ENCODE assay signal across 18 cellular contexts in the genomic region with DNA sequence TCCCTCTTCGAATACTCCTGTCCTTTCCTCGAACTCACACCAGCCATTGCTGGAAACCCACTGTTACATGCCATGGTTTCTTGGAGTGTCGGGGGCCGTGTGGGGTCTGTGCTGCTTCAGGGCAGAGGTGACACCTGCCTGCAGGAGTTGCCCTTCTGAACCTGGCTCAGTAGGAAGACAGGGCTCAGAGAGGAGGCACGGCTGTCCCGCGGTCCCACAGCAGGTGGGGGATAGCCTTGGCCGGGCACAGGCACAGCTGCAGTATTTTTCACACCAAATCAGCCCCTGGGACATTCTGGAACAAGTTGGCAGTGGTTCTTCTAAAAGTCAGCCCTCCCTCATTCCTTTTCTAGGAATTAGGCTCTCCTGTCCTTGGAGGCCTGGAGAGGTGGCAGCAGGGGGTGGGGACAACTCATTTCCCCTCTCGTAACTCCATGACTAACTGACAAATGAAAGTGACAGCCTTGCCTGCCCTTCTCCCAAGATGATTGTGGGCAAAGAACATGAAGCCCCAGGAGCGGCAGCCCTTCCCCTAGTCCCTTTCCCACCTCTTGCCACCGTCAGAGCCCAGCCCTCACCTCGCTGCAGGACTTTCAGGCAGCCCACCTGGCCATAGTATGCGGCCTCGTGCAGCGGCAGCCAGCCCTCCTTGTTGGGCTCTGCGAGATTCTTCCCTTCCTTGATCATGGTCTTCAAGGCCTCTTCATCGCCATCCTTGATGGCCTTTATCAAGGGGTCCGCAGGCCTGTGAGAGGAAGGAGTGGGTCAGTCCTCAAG. TPM values are rescaled to one million over a fixed set of nuclear protein-coding genes. Genes with fewer than 3 reads are reported as not detected.
DNase-seq lines count a peak whose midpoint lies in the region; ATAC-seq and TF ChIP-seq lines count a peak whose summit lies in the region.
"Had no signal": no experiment of that assay in that cellular context is flagged by ENCODE, and none has a peak within 500 bp of the region (broad histone marks: within the 10 kb centered on the region; RNA-seq: fewer than 3 reads in every experiment).

No MANE protein-coding gene starts in this region.

- H3K4me2 ChIP-seq in OCI-LY1 (ENCODE audit: low read length), result peak overlapping the region; percentile 93
- H3K4me2 ChIP-seq: A549 had no signal

- H3K79me2 ChIP-seq in OCI-LY1 (ENCODE audit: insufficient read depth, low read length), result no peaks in the 10 kb centered on the region

- no peaks in the 10 kb centered on the region for H3K27me3 Mint-ChIP-seq in activated CD4-positive, alpha-beta T cell treated with anti-CD3 and anti-CD28 coated beads for 36 hours
- H3K27me3 Mint-ChIP-seq in mesothelial cell of epicardium (ENCODE audit: low read depth), result no peaks in the 10 kb centered on the region

- no peak overlapping the region for H2AFZ ChIP-seq in OCI-LY1 (ENCODE audit: low read length)

- H3K4me1 ChIP-seq in OCI-LY1 (ENCODE audit: insufficient read depth, low read length, severe bottlenecking), result peaks cover 68% of the 10 kb centered on the region
- peaks cover 35 to 44% of the 10 kb centered on the region in 2 donors for H3K4me1 ChIP-seq in duodenal mucosa (ENCODE audit: control insufficient read depth in 1 of 2, insufficient read depth in 2 of 2, low read length in 2 of 2)
- peaks cover 67 to 90% of the 10 kb centered on the region in 2 donors for H3K4me1 ChIP-seq in gastrocnemius medialis
- H3K4me1 ChIP-seq: prostate gland had no signal

- H3K27ac ChIP-seq in OCI-LY1 (ENCODE audit: low read depth, low read length, poor library complexity, severe bottlenecking) (peak overlapping the region; percentile 100), duodenal mucosa (ENCODE audit: low read depth, low read length) (peak overlapping the region; percentile 24), gastrocnemius medialis (peak overlapping the region; percentile 97 to 100 (median 98))
- H3K27ac ChIP-seq: A549, prostate gland had no signal

- TF ChIP-seq POLR2A in gastrocnemius medialis (IDR thresholded peaks at IDR 0.05), result no peak

- ATAC-seq in activated CD4-positive, alpha-beta T cell treated with anti-CD3 and anti-CD28 coated beads for 36 hours, result peak; percentile 15
- ATAC-seq in gastrocnemius medialis, result no peak
- ATAC-seq: A549 had no signal

- peak overlapping the region; percentile 75 for H3K4me3 Mint-ChIP-seq in activated CD4-positive, alpha-beta T cell treated with anti-CD3 and anti-CD28 coated beads for 36 hours
- H3K4me3 Mint-ChIP-seq in mesothelial cell of epicardium, result no peak overlapping the region

- H3K9me3 ChIP-seq in OCI-LY1 (ENCODE audit: low read length) (no peaks in the 10 kb centered on the region), duodenal mucosa (ENCODE audit: control insufficient read depth in 1 of 2, low read length in 2 of 2) (no peaks in the 10 kb centered on the region), gastrocnemius medialis (no peaks in the 10 kb centered on the region)
- H3K9me3 ChIP-seq: A549, MG63, prostate gland, thoracic aorta had no signal

- peaks cover 87% of the 10 kb centered on the region for H3K4me1 Mint-ChIP-seq in activated CD4-positive, alpha-beta T cell treated with anti-CD3 and anti-CD28 coated beads for 36 hours
- H3K4me1 Mint-ChIP-seq in mesothelial cell of epicardium, result peaks cover 6% of the 10 kb centered on the region

- H3K27me3 ChIP-seq in OCI-LY1 (ENCODE audit: insufficient read depth, low read length), result no peaks in the 10 kb centered on the region
- H3K27me3 ChIP-seq in duodenal mucosa (ENCODE audit: control insufficient read depth in 1 of 2, insufficient read depth in 2 of 2, low read length in 2 of 2), result no peaks in the 10 kb centered on the region
- no peaks in the 10 kb centered on the region for H3K27me3 ChIP-seq in gastrocnemius medialis
- H3K27me3 ChIP-seq: MG63 had no signal

- CTCF ChIA-PET in activated CD4-positive, alpha-beta T cell treated with anti-CD3 and anti-CD28 coated beads for 36 hours (lab: Charles Lee), result interaction anchor here (1.2 to 1.6 kb wide), 2 partner anchors 9 to 14 kb away, joined by 4 to 7 read pairs; no protein-coding TSS in a partner anchor

- TF ChIP-seq CTCF in OCI-LY1 (IDR thresholded peaks at IDR 0.05; ENCODE audit: low read length) (no peak), gastrocnemius medialis (IDR thresholded peaks at IDR 0.05 in 4 of 5, conservative IDR thresholded peaks at IDR 0.05 in 1 of 5) (no peak), mesothelial cell of epicardium (IDR thresholded peaks at IDR 0.05; ENCODE audit: unreplicated experiment) (no peak)

- no peaks in the 10 kb centered on the region for H3K9me2 ChIP-seq in OCI-LY1 (ENCODE audit: low read depth, low read length)

- H3K4me3 ChIP-seq in OCI-LY1 (ENCODE audit: low read depth, low read length, poor library complexity, severe bottlenecking) (peak overlapping the region; percentile 62), duodenal mucosa (ENCODE audit: low read depth in 1 of 2, low read length in 2 of 2) (peak overlapping the region; percentile 33 to 44), gastrocnemius medialis (no peak overlapping the region)
- H3K4me3 ChIP-seq: A549, lung, MG63, prostate gland, thoracic aorta had no signal

- peak; percentile 38 for DNase-seq in activated CD4-positive, alpha-beta T cell treated with anti-CD3 and anti-CD28 coated beads for 36 hours
- DNase-seq in activated CD4-positive, alpha-beta T cell treated with anti-CD3 and anti-CD28 coated beads for 4 hours, result no peak
- DNase-seq in gastrocnemius medialis (no peak), mesothelial cell of epicardium (ENCODE audit: low spot score in 2 of 2, unreplicated experiment in 2 of 2) (no peak), NCI-H1092 (lab: John Stamatoyannopoulos, UW) (no peak), NCI-H146 (lab: John Stamatoyannopoulos, UW) (no peak)
- DNase-seq: activated CD4-positive, alpha-beta T cell treated with anti-CD3 and anti-CD28 coated beads for 48 hours; amniotic stem cell; effector memory CD4-positive, alpha-beta T cell; head of caudate nucleus; MG63; NCI-H526 had no signal

- H3K36me3 Mint-ChIP-seq in activated CD4-positive, alpha-beta T cell treated with anti-CD3 and anti-CD28 coated beads for 36 hours (ENCODE audit: low read depth), result peaks cover 19% of the 10 kb centered on the region
- H3K36me3 Mint-ChIP-seq in mesothelial cell of epicardium, result no peaks in the 10 kb centered on the region

- H3F3A ChIP-seq in OCI-LY1 (ENCODE audit: insufficient read depth, low read length), result no peaks in the 10 kb centered on the region

- H3K9ac ChIP-seq in OCI-LY1 (ENCODE audit: low read length), result peak overlapping the region; percentile 88
- peak overlapping the region; percentile 34 to 44 for H3K9ac ChIP-seq in duodenal mucosa (ENCODE audit: low read depth in 1 of 2, low read length in 2 of 2)

- in situ Hi-C loops in gastrocnemius medialis (cut with MboI; ENCODE audit: low sequenced_read_pairs in 4 of 4), result no loop called here

- H3K36me3 ChIP-seq in OCI-LY1 (ENCODE audit: insufficient read depth, low read length) (peaks cover 54% of the 10 kb centered on the region), duodenal mucosa (ENCODE audit: control insufficient read depth in 1 of 2, insufficient read depth in 2 of 2, low read length in 2 of 2) (peaks cover 9 to 10% of the 10 kb centered on the region in 2 donors), gastrocnemius medialis (peaks cover 0 to 66% of the 10 kb centered on the region in 2 donors)
- H3K36me3 ChIP-seq: MG63, prostate gland had no signal

- no peaks in the 10 kb centered on the region for H3K9me3 Mint-ChIP-seq in activated CD4-positive, alpha-beta T cell treated with anti-CD3 and anti-CD28 coated beads for 36 hours (ENCODE audit: low read depth)
- no peaks in the 10 kb centered on the region for H3K9me3 Mint-ChIP-seq in mesothelial cell of epicardium

- intact Hi-C loops in activated CD4-positive, alpha-beta T cell treated with anti-CD3 and anti-CD28 coated beads for 36 hours (cut with DNase I, micrococcal nuclease), result loop anchor here in 1 of 2 experiments (10.0 kb wide), 1 partner anchor 1571 kb away; no protein-coding TSS in a partner anchor
- intact Hi-C loops in gastrocnemius medialis (cut with DNase I; ENCODE audit: low total_unique reads), result no loop called here

- POLR2A ChIA-PET in activated CD4-positive, alpha-beta T cell treated with anti-CD3 and anti-CD28 coated beads for 36 hours (lab: Charles Lee), result interaction anchor here (1.2 kb wide), 1 partner anchor 37 kb away, joined by 3 read pairs; no protein-coding TSS in a partner anchor

- peak overlapping the region; percentile 100 for H3K27ac Mint-ChIP-seq in activated CD4-positive, alpha-beta T cell treated with anti-CD3 and anti-CD28 coated beads for 36 hours
- no peak overlapping the region for H3K27ac Mint-ChIP-seq in mesothelial cell of epicardium

- H4K20me1 ChIP-seq in OCI-LY1 (ENCODE audit: insufficient read depth, low read length), result no peaks in the 10 kb centered on the region

RNA-seq across cellular contexts. Expression of a gene that starts 22.4 kb away (rescaled TPM):
- total RNA-seq in activated CD4-positive, alpha-beta T cell treated with anti-CD3 and anti-CD28 coated beads for 36 hours, result 10 to 100 TPM; 24.8 to 25.5 TPM
- total RNA-seq in gastrocnemius medialis (100 to 1,000 TPM; 335 to 819 (median 539) TPM), mesothelial cell of epicardium (1.2 to 1.9 TPM (median 1.5 TPM) in 3 replicates)

RNA-seq across cellular contexts. Expression of a gene that starts 26.8 kb away (rescaled TPM):
- total RNA-seq in activated CD4-positive, alpha-beta T cell treated with anti-CD3 and anti-CD28 coated beads for 36 hours, result not detected
- not detected for total RNA-seq in gastrocnemius medialis
- not detected in 3 replicates for total RNA-seq in mesothelial cell of epicardium
- total RNA-seq: thoracic aorta had no signal

RNA-seq across cellular contexts. Expression of a gene that starts 43.2 kb away (rescaled TPM):
- under 1 TPM; 0.34 to 0.53 TPM for total RNA-seq in activated CD4-positive, alpha-beta T cell treated with anti-CD3 and anti-CD28 coated beads for 36 hours
- total RNA-seq in gastrocnemius medialis (under 1 TPM in 2 of 4 donors, not detected in 2; 0.56 to 0.61 TPM), mesothelial cell of epicardium (not detected in 3 replicates)
- total RNA-seq: lung, prostate gland, thoracic aorta had no signal

Comparison
In these comparisons a context has a peak if more than half of its experiments do, and no peak if none do; other contexts are left out.
1. H3K27ac ChIP-seq: peak in every context shown above with its lines; median percentile 100 in OCI-LY1; 98 in gastrocnemius medialis; 24 in duodenal mucosa.
2. H3K4me3 ChIP-seq: peak in OCI-LY1 (single experiment) and duodenal mucosa (2 of 2); none in gastrocnemius medialis (0 of 4).
3. RNA of a gene that starts 22.4 kb away (total RNA-seq): 335 to 819 TPM in gastrocnemius medialis; 24.8 to 25.5 TPM in activated CD4-positive, alpha-beta T cell treated with anti-CD3 and anti-CD28 coated beads for 36 hours and 1.2 to 1.9 TPM in mesothelial cell of epicardium; every median in the first group is over 10 times any median in the second.